1 cellular context compared by ENCODE assay signal in genomic region chr1:38138498-38139233, GRCh38.
TF ChIP-seq lines count a peak whose summit lies in the region.

No MANE protein-coding gene starts in this region.

TF ChIP-seq in HEK293, 187 proteins besides CTCF, POLR2A, EP300 and RAD21 (continued from another document):
- TF ChIP-seq ZSCAN4 (tag by site-specific recombination; IDR thresholded peaks at IDR 0.05) (no peak), ZNF157 (tag by site-specific recombination; IDR thresholded peaks at IDR 0.05) (no peak), PRDM1 (tag by site-specific recombination; IDR thresholded peaks at IDR 0.05) (no peak), ZBTB48 (tag by site-specific recombination; IDR thresholded peaks at IDR 0.05) (no peak), ZNF830 (tag by site-specific recombination; IDR thresholded peaks at IDR 0.05; ENCODE audit: low read depth) (no peak), ZNF2 (tag by site-specific recombination; IDR thresholded peaks at IDR 0.05) (0 out of 2 replicates have a peak, but pooled peaks have one; percentile 42), ZNF239 (tag by site-specific recombination; IDR thresholded peaks at IDR 0.05) (no peak), ZNF530 (tag by site-specific recombination; IDR thresholded peaks at IDR 0.05; ENCODE audit: low read depth) (no peak), KLF16 (tag by site-specific recombination; IDR thresholded peaks at IDR 0.05) (no peak), ZNF600 (tag by site-specific recombination; IDR thresholded peaks at IDR 0.05) (peak; percentile 94), SP2 (tag by site-specific recombination; IDR thresholded peaks at IDR 0.05) (peak; percentile 25; the same call in 1 of the 2 replicates), ZNF426 (tag by site-specific recombination; IDR thresholded peaks at IDR 0.05) (no peak), ZNF623 (tag by site-specific recombination; IDR thresholded peaks at IDR 0.05) (no peak), ZNF610 (tag by site-specific recombination; IDR thresholded peaks at IDR 0.05; ENCODE audit: borderline replicate concordance) (no peak), ZNF514 (tag by site-specific recombination; IDR thresholded peaks at IDR 0.05) (no peak), ZNF148 (tag by site-specific recombination; IDR thresholded peaks at IDR 0.05; ENCODE audit: borderline replicate concordance) (no peak), ZNF561 (tag by site-specific recombination; IDR thresholded peaks at IDR 0.05; ENCODE audit: borderline replicate concordance) (no peak), HOXD13 (CRISPR knock-in tag; IDR thresholded peaks at IDR 0.05; ENCODE audit: borderline replicate concordance) (no peak), ZNF664 (tag by site-specific recombination; IDR thresholded peaks at IDR 0.05) (no peak), ZFHX2 (tag by site-specific recombination; conservative IDR thresholded peaks at IDR 0.05) (peak; percentile 85), ZNF629 (tag by site-specific recombination; IDR thresholded peaks at IDR 0.05) (peak; percentile 79), ZNF174 (tag by site-specific recombination; IDR thresholded peaks at IDR 0.05) (no peak), ZFP3 (tag by site-specific recombination; IDR thresholded peaks at IDR 0.05; ENCODE audit: low read depth) (no peak), KLF7 (tag by site-specific recombination; IDR thresholded peaks at IDR 0.05; ENCODE audit: borderline replicate concordance) (no peak), ZNF248 (tag by site-specific recombination; IDR thresholded peaks at IDR 0.05) (no peak)
- TF ChIP-seq, protein P1, sequence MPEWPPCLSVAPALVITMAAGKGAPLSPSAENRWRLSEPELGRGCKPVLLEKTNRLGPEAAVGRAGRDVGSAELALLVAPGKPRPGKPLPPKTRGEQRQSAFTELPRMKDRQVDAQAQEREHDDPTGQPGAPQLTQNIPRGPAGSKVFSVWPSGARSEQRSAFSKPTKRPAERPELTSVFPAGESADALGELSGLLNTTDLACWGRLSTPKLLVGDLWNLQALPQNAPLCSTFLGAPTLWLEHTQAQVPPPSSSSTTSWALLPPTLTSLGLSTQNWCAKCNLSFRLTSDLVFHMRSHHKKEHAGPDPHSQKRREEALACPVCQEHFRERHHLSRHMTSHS (tag by site-specific recombination; IDR thresholded peaks at IDR 0.05) = no peak
- TF ChIP-seq, protein P2, sequence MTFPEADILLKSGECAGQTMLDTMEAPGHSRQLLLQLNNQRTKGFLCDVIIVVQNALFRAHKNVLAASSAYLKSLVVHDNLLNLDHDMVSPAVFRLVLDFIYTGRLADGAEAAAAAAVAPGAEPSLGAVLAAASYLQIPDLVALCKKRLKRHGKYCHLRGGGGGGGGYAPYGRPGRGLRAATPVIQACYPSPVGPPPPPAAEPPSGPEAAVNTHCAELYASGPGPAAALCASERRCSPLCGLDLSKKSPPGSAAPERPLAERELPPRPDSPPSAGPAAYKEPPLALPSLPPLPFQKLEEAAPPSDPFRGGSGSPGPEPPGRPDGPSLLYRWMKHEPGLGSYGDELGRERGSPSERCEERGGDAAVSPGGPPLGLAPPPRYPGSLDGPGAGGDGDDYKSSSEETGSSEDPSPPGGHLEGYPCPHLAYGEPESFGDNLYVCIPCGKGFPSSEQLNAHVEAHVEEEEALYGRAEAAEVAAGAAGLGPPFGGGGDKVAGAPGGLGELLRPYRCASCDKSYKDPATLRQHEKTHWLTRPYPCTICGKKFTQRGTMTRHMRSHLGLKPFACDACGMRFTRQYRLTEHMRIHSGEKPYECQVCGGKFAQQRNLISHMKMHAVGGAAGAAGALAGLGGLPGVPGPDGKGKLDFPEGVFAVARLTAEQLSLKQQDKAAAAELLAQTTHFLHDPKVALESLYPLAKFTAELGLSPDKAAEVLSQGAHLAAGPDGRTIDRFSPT (tag by site-specific recombination; IDR thresholded peaks at IDR 0.05) = no peak
- TF ChIP-seq, protein P3, sequence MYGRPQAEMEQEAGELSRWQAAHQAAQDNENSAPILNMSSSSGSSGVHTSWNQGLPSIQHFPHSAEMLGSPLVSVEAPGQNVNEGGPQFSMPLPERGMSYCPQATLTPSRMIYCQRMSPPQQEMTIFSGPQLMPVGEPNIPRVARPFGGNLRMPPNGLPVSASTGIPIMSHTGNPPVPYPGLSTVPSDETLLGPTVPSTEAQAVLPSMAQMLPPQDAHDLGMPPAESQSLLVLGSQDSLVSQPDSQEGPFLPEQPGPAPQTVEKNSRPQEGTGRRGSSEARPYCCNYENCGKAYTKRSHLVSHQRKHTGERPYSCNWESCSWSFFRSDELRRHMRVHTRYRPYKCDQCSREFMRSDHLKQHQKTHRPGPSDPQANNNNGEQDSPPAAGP (tag by site-specific recombination; IDR thresholded peaks at IDR 0.05) = no peak
- TF ChIP-seq, protein P4, sequence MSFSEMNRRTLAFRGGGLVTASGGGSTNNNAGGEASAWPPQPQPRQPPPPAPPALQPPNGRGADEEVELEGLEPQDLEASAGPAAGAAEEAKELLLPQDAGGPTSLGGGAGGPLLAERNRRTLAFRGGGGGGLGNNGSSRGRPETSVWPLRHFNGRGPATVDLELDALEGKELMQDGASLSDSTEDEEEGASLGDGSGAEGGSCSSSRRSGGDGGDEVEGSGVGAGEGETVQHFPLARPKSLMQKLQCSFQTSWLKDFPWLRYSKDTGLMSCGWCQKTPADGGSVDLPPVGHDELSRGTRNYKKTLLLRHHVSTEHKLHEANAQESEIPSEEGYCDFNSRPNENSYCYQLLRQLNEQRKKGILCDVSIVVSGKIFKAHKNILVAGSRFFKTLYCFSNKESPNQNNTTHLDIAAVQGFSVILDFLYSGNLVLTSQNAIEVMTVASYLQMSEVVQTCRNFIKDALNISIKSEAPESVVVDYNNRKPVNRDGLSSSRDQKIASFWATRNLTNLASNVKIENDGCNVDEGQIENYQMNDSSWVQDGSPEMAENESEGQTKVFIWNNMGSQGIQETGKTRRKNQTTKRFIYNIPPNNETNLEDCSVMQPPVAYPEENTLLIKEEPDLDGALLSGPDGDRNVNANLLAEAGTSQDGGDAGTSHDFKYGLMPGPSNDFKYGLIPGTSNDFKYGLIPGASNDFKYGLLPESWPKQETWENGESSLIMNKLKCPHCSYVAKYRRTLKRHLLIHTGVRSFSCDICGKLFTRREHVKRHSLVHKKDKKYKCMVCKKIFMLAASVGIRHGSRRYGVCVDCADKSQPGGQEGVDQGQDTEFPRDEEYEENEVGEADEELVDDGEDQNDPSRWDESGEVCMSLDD (tag by site-specific recombination; IDR thresholded peaks at IDR 0.05) = 0 out of 2 replicates have a peak, but pooled peaks have one; percentile 40
